ENCODE assay signal across 33 cellular contexts in the genomic region with DNA sequence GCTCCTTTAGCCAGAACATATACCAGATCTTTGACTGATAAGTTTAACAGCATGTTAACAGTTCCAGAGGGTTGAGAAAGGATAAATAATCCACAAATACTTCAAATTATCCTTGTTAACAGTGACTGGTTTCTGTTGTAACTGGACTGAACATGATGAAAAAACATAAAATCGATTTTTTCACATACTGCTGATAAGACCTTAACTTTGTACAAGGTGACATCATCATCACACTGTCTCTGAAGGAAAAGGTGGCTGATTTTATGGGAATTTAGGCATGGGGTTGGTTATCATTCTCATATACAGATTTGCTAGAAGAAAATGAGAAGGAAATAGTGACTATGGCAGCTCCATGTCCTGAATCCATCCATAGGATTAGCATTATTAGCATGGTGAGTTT. TPM values are rescaled to one million over a fixed set of nuclear protein-coding genes. Genes with fewer than 3 reads are reported as not detected.
"Had no signal": no experiment of that assay in that cellular context is flagged by ENCODE, and none has a peak within 500 bp of the region (broad histone marks: within the 10 kb centered on the region; RNA-seq: fewer than 3 reads in every experiment).

No MANE protein-coding gene starts in this region.

- H3K4me2 ChIP-seq: neural progenitor cell had no signal

- H3K9me3 ChIP-seq: ovary, psoas muscle, right lobe of liver, sigmoid colon, stomach, thoracic aorta, thyroid gland, upper lobe of left lung, vagina had no signal

- H3K36me3 Mint-ChIP-seq: natural killer cell; neural progenitor cell; stimulated activated effector memory CD8-positive, alpha-beta T cell treated with anti-CD3 and anti-CD28 coated beads, Interleukin-12 subunit alpha, Interleukin-12 subunit beta, amount 100 ng/mL, for 72 hours had no signal

- FAIRE-seq: small intestine, urothelium cell line had no signal

- H3K4me3 ChIP-seq: neural progenitor cell, ovary, psoas muscle, right lobe of liver, sigmoid colon, stomach, thoracic aorta, thyroid gland, tibial nerve, upper lobe of left lung, vagina had no signal

- H3K36me3 ChIP-seq: neural progenitor cell, ovary, right lobe of liver, sigmoid colon, stomach, thoracic aorta, thyroid gland, tibial nerve, upper lobe of left lung, vagina had no signal

- H3K4me1 Mint-ChIP-seq: natural killer cell; nephron; neural progenitor cell; stimulated activated effector memory CD8-positive, alpha-beta T cell treated with anti-CD3 and anti-CD28 coated beads, Interleukin-12 subunit alpha, Interleukin-12 subunit beta, amount 100 ng/mL, for 72 hours; stimulated activated naive B cell treated with anti-CD40 and anti-IgM and Interleukin-4, amounts not matched to agents 10 μg/mL and 1 μg/mL and 100 μg/mL, for 72 hours had no signal

- H3K4me1 ChIP-seq: neural progenitor cell, parathyroid adenoma, psoas muscle, right lobe of liver, sigmoid colon, stomach, thyroid gland, tibial nerve, upper lobe of left lung, vagina had no signal

- H3K27ac ChIP-seq: neural progenitor cell, ovary, parathyroid adenoma, psoas muscle, right lobe of liver, sigmoid colon, stomach, thoracic aorta, thyroid gland, tibial nerve, upper lobe of left lung, vagina had no signal

- H3K27me3 Mint-ChIP-seq: progenitor cell of endocrine pancreas had no signal

- H3K27me3 ChIP-seq: neural progenitor cell, ovary, right lobe of liver, sigmoid colon, stomach, thyroid gland, tibial nerve, upper lobe of left lung, vagina had no signal

- ATAC-seq: natural killer cell; psoas muscle; right cardiac atrium; stimulated activated effector memory CD8-positive, alpha-beta T cell treated with anti-CD3 and anti-CD28 coated beads, Interleukin-12 subunit alpha, Interleukin-12 subunit beta, amount 100 ng/mL, for 72 hours; stimulated activated naive B cell treated with anti-CD40 and anti-IgM and Interleukin-4, amounts not matched to agents 10 μg/mL and 1 μg/mL and 100 μg/mL, for 72 hours had no signal

- H3K79me2 ChIP-seq: parathyroid adenoma had no signal

- H3K9ac ChIP-seq: neural progenitor cell, parathyroid adenoma had no signal

- H3K4me3 Mint-ChIP-seq: natural killer cell; nephron; neural progenitor cell; stimulated activated effector memory CD8-positive, alpha-beta T cell treated with anti-CD3 and anti-CD28 coated beads, Interleukin-12 subunit alpha, Interleukin-12 subunit beta, amount 100 ng/mL, for 72 hours; stimulated activated naive B cell treated with anti-CD40 and anti-IgM and Interleukin-4, amounts not matched to agents 10 μg/mL and 1 μg/mL and 100 μg/mL, for 72 hours; stimulated activated naive CD8-positive, alpha-beta T cell treated with anti-CD3 and anti-CD28 coated beads, Interleukin-15, Interleukin-2, amounts not matched to agents 100 ng/mL and 50 ng/mL, for 24 hours had no signal

- H3K9me3 Mint-ChIP-seq: natural killer cell; neural progenitor cell; stimulated activated effector memory CD8-positive, alpha-beta T cell treated with anti-CD3 and anti-CD28 coated beads, Interleukin-12 subunit alpha, Interleukin-12 subunit beta, amount 100 ng/mL, for 72 hours had no signal

- H3K27ac Mint-ChIP-seq: natural killer cell; nephron; neural progenitor cell; progenitor cell of endocrine pancreas; stimulated activated effector memory CD8-positive, alpha-beta T cell treated with anti-CD3 and anti-CD28 coated beads, Interleukin-12 subunit alpha, Interleukin-12 subunit beta, amount 100 ng/mL, for 72 hours; stimulated activated naive B cell treated with anti-CD40 and anti-IgM and Interleukin-4, amounts not matched to agents 10 μg/mL and 1 μg/mL and 100 μg/mL, for 72 hours; stimulated activated naive CD8-positive, alpha-beta T cell treated with anti-CD3 and anti-CD28 coated beads, Interleukin-15, Interleukin-2, amounts not matched to agents 100 ng/mL and 50 ng/mL, for 24 hours had no signal

- DNase-seq: natural killer cell; occipital lobe; ovary; posterior cingulate gyrus; psoas muscle; right cardiac atrium; right lobe of liver; sigmoid colon; small intestine; stimulated activated CD4-positive, alpha-beta T cell treated with anti-CD3 and anti-CD28 coated beads, Interleukin-15, amount 100 ng/mL, for 24 hours; stimulated activated CD4-positive, alpha-beta T cell treated with anti-CD3 and anti-CD28 coated beads, Interleukin-2, amount 100 ng/mL, for 24 hours; stimulated activated CD4-positive, alpha-beta T cell treated with anti-CD3 and anti-CD28 coated beads, Interleukin-2, amount 100 ng/mL, for 48 hours; stimulated activated CD4-positive, alpha-beta T cell treated with anti-CD3 and anti-CD28 coated beads, Interleukin-4, amount 100 ng/mL, for 24 hours; stimulated activated naive B cell treated with anti-CD40 and anti-IgM and Interleukin-4, amounts not matched to agents 10 μg/mL and 1 μg/mL and 100 μg/mL, for 72 hours; stimulated activated naive CD4-positive, alpha-beta T cell treated with Interleukin-2 at 50 U/mL for 16 hours; stomach; thyroid gland; trophoblast cell; upper lobe of left lung had no signal

- H2AFZ ChIP-seq: neural progenitor cell, parathyroid adenoma had no signal

RNA-seq across cellular contexts. Expression of a gene that starts 36.1 kb away (rescaled TPM):
- total RNA-seq: natural killer cell, osteoblast, psoas muscle, right cardiac atrium, right lobe of liver, skeletal muscle tissue, stomach, subcutaneous adipose tissue, thoracic aorta, thyroid gland, tibial nerve, vagina had no signal
- polyA plus RNA-seq: neural cell, psoas muscle, right cardiac atrium, sigmoid colon, small intestine had no signal
